Comparison of ENCODE assay signal across 8 cellular contexts in the genomic region with DNA sequence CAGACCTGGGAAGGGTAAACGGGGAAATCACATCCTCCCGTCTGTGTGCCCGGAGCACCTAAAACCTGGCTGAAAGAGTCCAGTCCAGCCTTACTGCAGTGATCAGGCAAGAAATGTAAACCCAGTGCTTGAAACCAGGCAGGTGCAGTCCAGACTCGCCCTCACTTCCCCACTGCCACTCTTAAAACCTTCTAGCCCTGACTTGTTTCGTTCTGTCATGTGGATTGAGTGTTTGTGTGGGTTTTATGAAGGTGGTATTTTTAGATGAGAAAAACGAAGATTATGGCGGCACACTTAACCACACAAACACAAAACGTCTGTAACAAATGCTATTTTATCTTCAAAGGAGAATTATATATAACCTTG. TPM values are rescaled to one million over a fixed set of nuclear protein-coding genes. Genes with fewer than 3 reads are reported as not detected.
DNase-seq lines count a peak whose midpoint lies in the region; ATAC-seq and TF ChIP-seq lines count a peak whose summit lies in the region.

No MANE protein-coding gene starts in this region.

- H3K27ac Mint-ChIP-seq in effector memory CD8-positive, alpha-beta T cell: peak overlapping the region; percentile 96 to 99

- H3K27me3 ChIP-seq in HUES6 (ENCODE audit: control insufficient read depth, insufficient read depth, low read length) (no peaks in the 10 kb centered on the region), neural cell (ENCODE audit: insufficient read depth, low read depth, low read length) (no peaks in the 10 kb centered on the region)

- peaks cover 43% of the 10 kb centered on the region for H3K36me3 Mint-ChIP-seq in effector memory CD8-positive, alpha-beta T cell (ENCODE audit: insufficient read depth)

- peak overlapping the region; percentile 92 to 93 for H3K4me3 Mint-ChIP-seq in effector memory CD8-positive, alpha-beta T cell

- peaks cover 4% of the 10 kb centered on the region; the same call in 1 of the 2 replicates for H3K4me1 ChIP-seq in HUES6 (ENCODE audit: control insufficient read depth, insufficient read depth, low read length)

- peak; percentile 29 for ATAC-seq in GM21360 (IDR thresholded peaks at IDR 0.05; ENCODE audit: unreplicated experiment)
- peak; percentile 6 for ATAC-seq in effector memory CD8-positive, alpha-beta T cell (replicated peaks)

- H3K4me3 ChIP-seq in HUES6 (ENCODE audit: low read depth, low read length) (peak overlapping the region; percentile 69), neural cell (ENCODE audit: low read length) (peak overlapping the region; percentile 87)

- H3K27me3 Mint-ChIP-seq in effector memory CD8-positive, alpha-beta T cell: no peaks in the 10 kb centered on the region

- H3K9me3 ChIP-seq in HUES6 (ENCODE audit: control insufficient read depth, insufficient read depth, low read depth, low read length): no peaks in the 10 kb centered on the region
- no peaks in the 10 kb centered on the region for H3K9me3 ChIP-seq in neural cell (ENCODE audit: low read length)

- TF ChIP-seq EP300 in neural cell (conservative IDR thresholded peaks at IDR 0.05; ENCODE audit: poor library complexity, severe bottlenecking): no peak

- H3K27ac ChIP-seq in HUES6 (ENCODE audit: low read depth, low read length) (no peak overlapping the region), neural cell (ENCODE audit: low read length) (no peak overlapping the region)

- H3K9me2 ChIP-seq in neural cell (ENCODE audit: insufficient read depth, low read length): no peaks in the 10 kb centered on the region

- H3K4me2 ChIP-seq in neural cell (ENCODE audit: low read length): peak overlapping the region; percentile 30

- H3K9ac ChIP-seq in HUES6 (ENCODE audit: low read length) (peak overlapping the region; percentile 93), neural cell (ENCODE audit: low read length) (peak overlapping the region; percentile 79)

- TF ChIP-seq RAD21 in neural cell (conservative IDR thresholded peaks at IDR 0.05): no peak

- H3K79me2 ChIP-seq in neural cell (replicated peaks; ENCODE audit: insufficient read depth, low read length): peaks cover 24% of the 10 kb centered on the region

- peak overlapping the region; percentile 97 for H2AFZ ChIP-seq in neural cell (ENCODE audit: low read depth, low read length)

- no peak for TF ChIP-seq CTCF in neural cell (IDR thresholded peaks at IDR 0.05; ENCODE audit: poor library complexity, severe bottlenecking)

- H3K9me3 Mint-ChIP-seq in effector memory CD8-positive, alpha-beta T cell: no peaks in the 10 kb centered on the region

- no peaks in the 10 kb centered on the region for H3F3A ChIP-seq in neural cell (ENCODE audit: insufficient read depth, low read length, poor library complexity, severe bottlenecking)

- DNase-seq in NCI-H2171 treated with DMSO at 0.1 percent for 48 hours (lab: John Stamatoyannopoulos, UW) (peak; percentile 57), NCI-H2171 (lab: John Stamatoyannopoulos, UW) (no peak), SK-N-DZ (ENCODE audit: low spot score) (peak; percentile 43), SKM-1 treated with dmso at 0.1 percent for 144 hours (lab: John Stamatoyannopoulos, UW; ENCODE audit: unreplicated experiment) (no peak)
- peak; percentile 16 to 23 (median 21) for DNase-seq in effector memory CD8-positive, alpha-beta T cell

- peaks cover 22 to 32% of the 10 kb centered on the region in 2 donors for H3K4me1 Mint-ChIP-seq in effector memory CD8-positive, alpha-beta T cell (ENCODE audit: low read depth in 2 of 2)

- H3K36me3 ChIP-seq in HUES6 (ENCODE audit: control insufficient read depth, insufficient read depth, low read length): peaks cover 25% of the 10 kb centered on the region
- no peaks in the 10 kb centered on the region for H3K36me3 ChIP-seq in neural cell (ENCODE audit: insufficient read depth, low read length)

- no peaks in the 10 kb centered on the region for H4K20me1 ChIP-seq in neural cell (ENCODE audit: insufficient read depth)

TF ChIP-seq in neural cell, 6 proteins besides CTCF, POLR2A, EP300 and RAD21:
- TF ChIP-seq TAF1 (IDR thresholded peaks at IDR 0.05; ENCODE audit: low read depth) (no peak), MXI1 (conservative IDR thresholded peaks at IDR 0.05; ENCODE audit: poor library complexity, severe bottlenecking) (no peak), POLR2AphosphoS5 (IDR thresholded peaks at IDR 0.05) (no peak), EZH2 (IDR thresholded peaks at IDR 0.05; ENCODE audit: borderline replicate concordance, insufficient read depth, low read length, poor library complexity, severe bottlenecking) (no peak), SMC3 (conservative IDR thresholded peaks at IDR 0.05; ENCODE audit: poor library complexity) (no peak)
- TF ChIP-seq, protein P1, sequence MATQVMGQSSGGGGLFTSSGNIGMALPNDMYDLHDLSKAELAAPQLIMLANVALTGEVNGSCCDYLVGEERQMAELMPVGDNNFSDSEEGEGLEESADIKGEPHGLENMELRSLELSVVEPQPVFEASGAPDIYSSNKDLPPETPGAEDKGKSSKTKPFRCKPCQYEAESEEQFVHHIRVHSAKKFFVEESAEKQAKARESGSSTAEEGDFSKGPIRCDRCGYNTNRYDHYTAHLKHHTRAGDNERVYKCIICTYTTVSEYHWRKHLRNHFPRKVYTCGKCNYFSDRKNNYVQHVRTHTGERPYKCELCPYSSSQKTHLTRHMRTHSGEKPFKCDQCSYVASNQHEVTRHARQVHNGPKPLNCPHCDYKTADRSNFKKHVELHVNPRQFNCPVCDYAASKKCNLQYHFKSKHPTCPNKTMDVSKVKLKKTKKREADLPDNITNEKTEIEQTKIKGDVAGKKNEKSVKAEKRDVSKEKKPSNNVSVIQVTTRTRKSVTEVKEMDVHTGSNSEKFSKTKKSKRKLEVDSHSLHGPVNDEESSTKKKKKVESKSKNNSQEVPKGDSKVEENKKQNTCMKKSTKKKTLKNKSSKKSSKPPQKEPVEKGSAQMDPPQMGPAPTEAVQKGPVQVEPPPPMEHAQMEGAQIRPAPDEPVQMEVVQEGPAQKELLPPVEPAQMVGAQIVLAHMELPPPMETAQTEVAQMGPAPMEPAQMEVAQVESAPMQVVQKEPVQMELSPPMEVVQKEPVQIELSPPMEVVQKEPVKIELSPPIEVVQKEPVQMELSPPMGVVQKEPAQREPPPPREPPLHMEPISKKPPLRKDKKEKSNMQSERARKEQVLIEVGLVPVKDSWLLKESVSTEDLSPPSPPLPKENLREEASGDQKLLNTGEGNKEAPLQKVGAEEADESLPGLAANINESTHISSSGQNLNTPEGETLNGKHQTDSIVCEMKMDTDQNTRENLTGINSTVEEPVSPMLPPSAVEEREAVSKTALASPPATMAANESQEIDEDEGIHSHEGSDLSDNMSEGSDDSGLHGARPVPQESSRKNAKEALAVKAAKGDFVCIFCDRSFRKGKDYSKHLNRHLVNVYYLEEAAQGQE (IDR thresholded peaks at IDR 0.05; ENCODE audit: borderline replicate concordance): no peak

RNA-seq across cellular contexts. Expression of gene CKAP2, which starts 0.8 kb away (rescaled TPM):
- 69.9 and 75.6 TPM in 2 replicates for polyA plus RNA-seq in SK-N-DZ (2014; cell fraction: cytosol; rRNA removed)
- polyA plus RNA-seq in SK-N-DZ (2014; cell fraction: nucleus; rRNA removed): 57.8 and 71.6 TPM in 2 replicates
- 15.9 and 19.1 TPM in 2 replicates for polyA plus RNA-seq in neural cell
- 22.6 and 26.9 TPM in 2 replicates for polyA minus RNA-seq in neural cell

RNA-seq across cellular contexts. Expression of gene VPS36, which starts 4.0 kb away (rescaled TPM):
- polyA plus RNA-seq in SK-N-DZ (2014; cell fraction: cytosol; rRNA removed): 30.9 and 33.4 TPM in 2 replicates
- polyA plus RNA-seq in SK-N-DZ (2014; cell fraction: nucleus; rRNA removed): 82.3 and 94.5 TPM in 2 replicates
- 85.4 and 92.6 TPM in 2 replicates for polyA plus RNA-seq in neural cell
- 78.2 and 100 TPM in 2 replicates for polyA minus RNA-seq in neural cell

RNA-seq across cellular contexts. Expression of gene THSD1, which starts 48.5 kb away (rescaled TPM):
- polyA plus RNA-seq in SK-N-DZ (2014; cell fraction: cytosol; rRNA removed): 0.54 and 0.65 TPM in 2 replicates
- polyA plus RNA-seq in SK-N-DZ (2014; cell fraction: nucleus; rRNA removed): 1.6 and 1.8 TPM in 2 replicates
- 2.3 and 3.8 TPM in 2 replicates for polyA plus RNA-seq in neural cell
- 4.6 and 5.0 TPM in 2 replicates for polyA minus RNA-seq in neural cell

Comparison
In these comparisons a context has a peak if more than half of its experiments do, and no peak if none do; other contexts are left out.
1. DNase-seq: peak in NCI-H2171 treated with DMSO at 0.1 percent for 48 hours (single experiment), SK-N-DZ (single experiment) and effector memory CD8-positive, alpha-beta T cell (3 of 3); none in NCI-H2171 (single experiment) and SKM-1 treated with dmso at 0.1 percent for 144 hours (single experiment).